In the genomic region with DNA sequence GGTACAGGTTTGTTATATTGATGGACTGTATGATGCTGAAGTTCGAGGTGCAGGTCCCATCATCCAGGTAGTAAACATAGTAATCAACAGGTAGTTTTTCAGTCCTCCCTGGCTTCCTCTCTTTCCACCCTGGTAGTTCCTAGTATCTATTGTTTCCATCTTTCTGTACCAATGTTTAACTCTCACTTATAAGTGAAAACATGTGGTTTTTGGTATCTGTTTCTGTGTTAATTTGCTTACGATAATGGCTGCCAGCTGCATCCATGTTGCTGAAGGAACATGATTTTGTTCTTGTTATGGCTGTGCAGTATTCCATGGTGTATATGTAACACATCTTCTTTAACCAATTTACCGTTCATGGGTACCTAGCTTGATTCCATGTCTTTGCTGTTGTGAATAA, we compare ENCODE assay signal across 8 cellular contexts.
"Had no signal": no experiment of that assay in that cellular context is flagged by ENCODE, and none has a peak within 500 bp of the region (broad histone marks: within the 10 kb centered on the region; RNA-seq: fewer than 3 reads in every experiment).

No MANE protein-coding gene starts in this region.

- H3K9ac ChIP-seq: GM23248 had no signal

- DNase-seq: GM23248, GOT3, H7, KG1 had no signal

- H2AFZ ChIP-seq: GM23248 had no signal

- H3K4me3 ChIP-seq: GM23248, HAP-1 had no signal

- H3K4me1 ChIP-seq: HAP-1 had no signal

- H3K27ac ChIP-seq: GM23248, HL-60 had no signal

- ATAC-seq: HCT116, HepG2 had no signal

- H3K9me3 ChIP-seq: HAP-1 had no signal

- H3K36me3 ChIP-seq: HAP-1 had no signal

- FAIRE-seq: HepG2 had no signal
